In the genomic region with DNA sequence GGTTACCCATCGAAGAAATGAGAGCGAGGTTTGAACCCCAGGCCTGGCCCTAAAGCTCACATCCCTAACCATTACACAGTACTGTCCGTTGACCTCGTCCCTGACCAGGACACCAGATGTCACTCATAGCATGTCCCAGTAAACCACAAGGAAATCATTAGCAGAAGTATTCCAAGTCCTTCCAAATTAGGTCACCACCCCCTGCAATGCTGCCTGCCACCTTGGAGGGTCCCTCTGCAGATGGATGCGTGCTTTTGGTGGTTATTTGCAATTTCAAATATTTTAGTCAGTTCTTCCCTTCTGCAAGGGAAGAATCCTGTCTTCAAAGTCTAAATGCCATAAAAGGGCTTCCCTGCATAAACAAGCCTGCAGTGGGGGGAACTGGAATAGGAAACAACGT, we compare ENCODE assay signal across 20 cellular contexts.
DNase-seq lines count a peak whose midpoint lies in the region; ATAC-seq and TF ChIP-seq lines count a peak whose summit lies in the region.
"Had no signal": no experiment of that assay in that cellular context is flagged by ENCODE, and none has a peak within 500 bp of the region (broad histone marks: within the 10 kb centered on the region; RNA-seq: fewer than 3 reads in every experiment).

No MANE protein-coding gene starts in this region.

- 59% methylated on average over 6 of the region's 6 CpGs for WGBS in SK-N-SH (ENCODE audit: low lambda C conversion rate)
- 54 to 73% (median 58%) methylated on average over 6 of the region's 6 CpGs for WGBS in spleen, 5 donors

- peak; percentile 44 for DNase-seq in DMS53 (lab: John Stamatoyannopoulos, UW)
- no peak for DNase-seq in DMS53 treated with DMSO at 0.1 percent for 48 hours (lab: John Stamatoyannopoulos, UW; ENCODE audit: unreplicated experiment)
- no peak for DNase-seq in SK-N-SH
- DNase-seq in islet precursor cell = peak; percentile 51
- DNase-seq in spleen = peak; percentile 13
- DNase-seq in type B pancreatic cell (ENCODE audit: extremely low spot score, unreplicated experiment) = no peak
- no peak for DNase-seq in HCEC 1CT
- DNase-seq in stimulated activated effector memory CD8-positive, alpha-beta T cell treated with anti-CD3 and anti-CD28 coated beads, Interleukin-12 subunit alpha, Interleukin-12 subunit beta, amount 100 ng/mL, for 72 hours (ENCODE audit: low spot score in 2 of 2) = no peak
- DNase-seq: activated CD8-positive, alpha-beta T cell treated with anti-CD3 and anti-CD28 coated beads for 36 hours; activated naive CD4-positive, alpha-beta T cell treated with anti-CD3 and anti-CD28 coated beads, Interleukin-2, amount 50 U/mL, for 16 hours; activated T-cell treated with anti-CD3 and anti-CD28 coated beads, Interleukin-2, amount 50 U/mL, for 4 hours; NCI-H1048; NCI-H2029 treated with DMSO at 0.1 percent for 48 hours; nephron progenitor cell; T-cell had no signal

- no peaks in the 10 kb centered on the region for H3K27me3 Mint-ChIP-seq in type B pancreatic cell
- H3K27me3 Mint-ChIP-seq: activated CD8-positive, alpha-beta T cell treated with anti-CD3 and anti-CD28 coated beads for 36 hours had no signal

- CTCF ChIA-PET in SK-N-SH (lab: Yijun Ruan, JAX) = interaction anchor here (0.9 to 1.5 kb wide), 2 partner anchors 70 to 184 kb away, joined by 3 to 5 read pairs; no protein-coding TSS in a partner anchor

- H3K36me3 ChIP-seq in SK-N-SH (replicated peaks in 1 of 2; ENCODE audit: control insufficient read depth in 1 of 2, insufficient read depth in 2 of 2, low read length in 1 of 2) = no peaks in the 10 kb centered on the region
- no peaks in the 10 kb centered on the region for H3K36me3 ChIP-seq in spleen
- H3K36me3 ChIP-seq: BLaER1 treated with 17β-estradiol and CSF1 and Interleukin-3, amounts not matched to agents 10 nM and 100 nM; prostate gland; thoracic aorta had no signal

- H3K27ac ChIP-seq in SK-N-SH (ENCODE audit: low read depth in 2 of 2, low read length in 1 of 2) (peak overlapping the region; percentile 39 to 41; a peak in 3 of 4 replicates), spleen (no peak overlapping the region)
- H3K27ac ChIP-seq: BLaER1 treated with 17β-estradiol and CSF1 and Interleukin-3, amounts not matched to agents 10 nM and 100 nM; prostate gland; RWPE1; thoracic aorta had no signal

- TF ChIP-seq CTCF in SK-N-SH (IDR thresholded peaks at IDR 0.05) = no peak
- no peak for TF ChIP-seq CTCF in spleen (IDR thresholded peaks at IDR 0.05 in 8 of 11, conservative IDR thresholded peaks at IDR 0.05 in 3 of 11)
- TF ChIP-seq CTCF in type B pancreatic cell (conservative IDR thresholded peaks at IDR 0.05) = no peak

- H3K36me3 Mint-ChIP-seq in type B pancreatic cell = peaks cover 3% of the 10 kb centered on the region
- H3K36me3 Mint-ChIP-seq in stimulated activated effector memory CD8-positive, alpha-beta T cell treated with anti-CD3 and anti-CD28 coated beads, Interleukin-12 subunit alpha, Interleukin-12 subunit beta, amount 100 ng/mL, for 72 hours = no peaks in the 10 kb centered on the region
- H3K36me3 Mint-ChIP-seq: T-cell had no signal

- H3K4me1 Mint-ChIP-seq in type B pancreatic cell (ENCODE audit: unreplicated experiment) = peaks cover 50% of the 10 kb centered on the region
- no peaks in the 10 kb centered on the region for H3K4me1 Mint-ChIP-seq in stimulated activated effector memory CD8-positive, alpha-beta T cell treated with anti-CD3 and anti-CD28 coated beads, Interleukin-12 subunit alpha, Interleukin-12 subunit beta, amount 100 ng/mL, for 72 hours
- H3K4me1 Mint-ChIP-seq: T-cell had no signal

- peak overlapping the region; percentile 29; the same call in 1 of the 2 replicates for H3K9ac ChIP-seq in SK-N-SH
- H3K9ac ChIP-seq: BLaER1 treated with 17β-estradiol and CSF1 and Interleukin-3, amounts not matched to agents 10 nM and 100 nM had no signal

- H3K9me2 ChIP-seq in SK-N-SH = no peaks in the 10 kb centered on the region

- H3K4me3 Mint-ChIP-seq in type B pancreatic cell = no peak overlapping the region
- no peak overlapping the region for H3K4me3 Mint-ChIP-seq in stimulated activated effector memory CD8-positive, alpha-beta T cell treated with anti-CD3 and anti-CD28 coated beads, Interleukin-12 subunit alpha, Interleukin-12 subunit beta, amount 100 ng/mL, for 72 hours
- H3K4me3 Mint-ChIP-seq: activated CD8-positive, alpha-beta T cell treated with anti-CD3 and anti-CD28 coated beads for 36 hours; activated T-cell treated with anti-CD3 and anti-CD28 coated beads, Interleukin-2, amount 50 U/mL, for 4 hours; nephron progenitor cell; T-cell had no signal

- peak overlapping the region; percentile 62 for H3K4me2 ChIP-seq in SK-N-SH

- no peak overlapping the region for H3K27ac Mint-ChIP-seq in type B pancreatic cell
- no peak overlapping the region for H3K27ac Mint-ChIP-seq in stimulated activated effector memory CD8-positive, alpha-beta T cell treated with anti-CD3 and anti-CD28 coated beads, Interleukin-12 subunit alpha, Interleukin-12 subunit beta, amount 100 ng/mL, for 72 hours
- H3K27ac Mint-ChIP-seq: activated CD8-positive, alpha-beta T cell treated with anti-CD3 and anti-CD28 coated beads for 36 hours; nephron progenitor cell; T-cell had no signal

- TF ChIP-seq POLR2A in spleen (IDR thresholded peaks at IDR 0.05) = no peak

- ATAC-seq in stimulated activated effector memory CD8-positive, alpha-beta T cell treated with anti-CD3 and anti-CD28 coated beads, Interleukin-12 subunit alpha, Interleukin-12 subunit beta, amount 100 ng/mL, for 72 hours = no peak
- ATAC-seq: activated CD8-positive, alpha-beta T cell treated with anti-CD3 and anti-CD28 coated beads for 36 hours; activated T-cell treated with anti-CD3 and anti-CD28 coated beads, Interleukin-2, amount 50 U/mL, for 4 hours; T-cell had no signal

- no peak overlapping the region for H2AFZ ChIP-seq in SK-N-SH (ENCODE audit: low read depth)

- H3K4me3 ChIP-seq in SK-N-SH (ENCODE audit: low read depth in 2 of 2, low read length in 1 of 2) (no peak overlapping the region), spleen (no peak overlapping the region)
- H3K4me3 ChIP-seq: BLaER1 treated with 17β-estradiol and CSF1 and Interleukin-3, amounts not matched to agents 10 nM and 100 nM; lung; prostate gland; thoracic aorta had no signal

- peaks cover 13% of the 10 kb centered on the region for H3K9me3 Mint-ChIP-seq in type B pancreatic cell
- H3K9me3 Mint-ChIP-seq in stimulated activated effector memory CD8-positive, alpha-beta T cell treated with anti-CD3 and anti-CD28 coated beads, Interleukin-12 subunit alpha, Interleukin-12 subunit beta, amount 100 ng/mL, for 72 hours = no peaks in the 10 kb centered on the region
- H3K9me3 Mint-ChIP-seq: activated CD8-positive, alpha-beta T cell treated with anti-CD3 and anti-CD28 coated beads for 36 hours; activated T-cell treated with anti-CD3 and anti-CD28 coated beads, Interleukin-2, amount 50 U/mL, for 4 hours had no signal

- peak in 1 of 2 experiments; percentile 17; a peak in 1 of 4 replicates for TF ChIP-seq EP300 in SK-N-SH (IDR thresholded peaks at IDR 0.05; ENCODE audit: borderline replicate concordance in 1 of 2, low read depth in 1 of 2, low read length in 1 of 2)

- H4K20me1 ChIP-seq in SK-N-SH (ENCODE audit: insufficient read depth) = no peaks in the 10 kb centered on the region
- H4K20me1 ChIP-seq: BLaER1 treated with 17β-estradiol and CSF1 and Interleukin-3, amounts not matched to agents 10 nM and 100 nM had no signal

- H3K79me2 ChIP-seq in SK-N-SH (ENCODE audit: insufficient read depth) = no peaks in the 10 kb centered on the region

- intact Hi-C loops in spleen (cut with DNase I; ENCODE audit: low total_unique reads) = no loop called here

- H3K27me3 ChIP-seq in SK-N-SH (ENCODE audit: insufficient read depth) (no peaks in the 10 kb centered on the region), spleen (replicated peaks in 1 of 7) (no peaks in the 10 kb centered on the region)
- H3K27me3 ChIP-seq: BLaER1 treated with 17β-estradiol and CSF1 and Interleukin-3, amounts not matched to agents 10 nM and 100 nM had no signal

- H3K4me1 ChIP-seq in SK-N-SH (ENCODE audit: control insufficient read depth in 1 of 2, insufficient read depth in 2 of 2, low read depth in 1 of 2, low read length in 1 of 2) (peaks cover 11 to 23% of the 10 kb centered on the region in 2 experiments), spleen (no peaks in the 10 kb centered on the region)
- H3K4me1 ChIP-seq: prostate gland had no signal

- peak; percentile 31; the same call in 1 of the 2 replicates for TF ChIP-seq RAD21 in SK-N-SH (IDR thresholded peaks at IDR 0.05; ENCODE audit: low read length)

- peaks cover 14% of the 10 kb centered on the region for H3F3A ChIP-seq in SK-N-SH (replicated peaks; ENCODE audit: insufficient read depth)

- H3K9me3 ChIP-seq in SK-N-SH = no peaks in the 10 kb centered on the region
- no peaks in the 10 kb centered on the region for H3K9me3 ChIP-seq in spleen
- H3K9me3 ChIP-seq: prostate gland, thoracic aorta had no signal

- POLR2A ChIA-PET in SK-N-SH (lab: Yijun Ruan, JAX) = no interaction called here

TF ChIP-seq in SK-N-SH, 30 proteins besides CTCF, POLR2A, EP300 and RAD21 (continues in another document):
- TF ChIP-seq NFIC (IDR thresholded peaks at IDR 0.05; ENCODE audit: borderline replicate concordance) (no peak), FOXJ3 (CRISPR knock-in tag; IDR thresholded peaks at IDR 0.05) (no peak), CHD2 (IDR thresholded peaks at IDR 0.05; ENCODE audit: low read length, partially characterized antibody) (no peak), TCF12 (IDR thresholded peaks at IDR 0.05) (peak; percentile 70), ELF1 (IDR thresholded peaks at IDR 0.05) (no peak), MXI1 (IDR thresholded peaks at IDR 0.05; ENCODE audit: low read depth, low read length) (no peak), POLR2AphosphoS5 (IDR thresholded peaks at IDR 0.05; ENCODE audit: low read depth, low read length) (no peak), GABPA (IDR thresholded peaks at IDR 0.05; ENCODE audit: low read depth) (no peak), EZH2phosphoT487 (IDR thresholded peaks at IDR 0.05; ENCODE audit: borderline replicate concordance, low read depth) (no peak), FOSL2 (IDR thresholded peaks at IDR 0.05; ENCODE audit: borderline replicate concordance, low read depth) (no peak), RFX5 (IDR thresholded peaks at IDR 0.05; ENCODE audit: low read length) (no peak)
- TF ChIP-seq, protein P1, sequence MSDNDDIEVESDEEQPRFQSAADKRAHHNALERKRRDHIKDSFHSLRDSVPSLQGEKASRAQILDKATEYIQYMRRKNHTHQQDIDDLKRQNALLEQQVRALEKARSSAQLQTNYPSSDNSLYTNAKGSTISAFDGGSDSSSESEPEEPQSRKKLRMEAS (IDR thresholded peaks at IDR 0.05; ENCODE audit: low read depth) = no peak

Comparison
In these comparisons a context has a peak if more than half of its experiments do, and no peak if none do; other contexts are left out.
1. DNase-seq: peak in DMS53 (single experiment), islet precursor cell (single experiment) and spleen (single experiment); none in DMS53 treated with DMSO at 0.1 percent for 48 hours (single experiment), SK-N-SH (single experiment), type B pancreatic cell (single experiment), HCEC 1CT (single experiment) and stimulated activated effector memory CD8-positive, alpha-beta T cell treated with anti-CD3 and anti-CD28 coated beads, Interleukin-12 subunit alpha, Interleukin-12 subunit beta, amount 100 ng/mL, for 72 hours (0 of 2).
2. H3K27ac ChIP-seq: peak in SK-N-SH (2 of 2); none in spleen (0 of 8).